8 cellular contexts compared by ENCODE assay signal in the genomic region with DNA sequence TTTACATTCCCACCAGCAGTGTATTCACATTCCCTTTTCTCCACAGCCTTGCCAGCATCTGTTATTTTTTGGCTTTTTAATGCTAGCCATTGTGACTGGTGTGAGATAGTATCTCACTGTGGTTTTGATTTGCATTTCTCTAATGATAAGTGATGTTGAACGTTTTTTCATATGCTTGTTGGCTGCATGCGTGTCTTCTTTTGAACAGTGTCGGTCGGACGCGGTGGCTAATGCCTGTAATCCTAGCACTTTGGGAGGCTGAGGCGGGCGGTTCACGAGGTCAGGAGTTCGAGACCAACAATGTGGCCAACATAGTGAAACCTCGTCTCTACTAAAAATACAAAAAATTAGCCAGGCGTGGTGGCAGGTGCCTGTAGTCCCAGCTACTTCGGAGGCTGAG.
DNase-seq lines count a peak whose midpoint lies in the region; ATAC-seq, FAIRE-seq and TF ChIP-seq lines count a peak whose summit lies in the region.
"Not testable (repeated sequence)": the region's sequence is repeated elsewhere in the genome, so short reads cannot be mapped to it uniquely, and the experiment has no call there.

No MANE protein-coding gene starts in this region.

- H3K36me3 Mint-ChIP-seq in stimulated activated memory B cell treated with anti-CD40 and anti-IgM and Interleukin-4, amounts not matched to agents 10 μg/mL and 1 μg/mL and 100 μg/mL, for 72 hours = not testable (repeated sequence)

- peak; percentile 75 for FAIRE-seq in GM18507 (lab: Jason Lieb, UNC)

- peak overlapping the region; percentile 21 for H3K4me3 Mint-ChIP-seq in stimulated activated memory B cell treated with anti-CD40 and anti-IgM and Interleukin-4, amounts not matched to agents 10 μg/mL and 1 μg/mL and 100 μg/mL, for 72 hours

- peak; percentile 66 for DNase-seq in GM12865 (ENCODE audit: low read depth)
- DNase-seq in GM18507 (ENCODE audit: extremely low spot score, insufficient read length, low read depth) = not testable (repeated sequence)
- peak; percentile 41 for DNase-seq in NCI-H526 treated with DMSO at 0.1 percent for 48 hours (lab: John Stamatoyannopoulos, UW)
- DNase-seq in astrocyte of the hippocampus (ENCODE audit: low read depth, low spot score) = peak; percentile 7

- H3K9me3 Mint-ChIP-seq in stimulated activated memory B cell treated with anti-CD40 and anti-IgM and Interleukin-4, amounts not matched to agents 10 μg/mL and 1 μg/mL and 100 μg/mL, for 72 hours = not testable (repeated sequence)

- H3K27ac Mint-ChIP-seq in stimulated activated memory B cell treated with anti-CD40 and anti-IgM and Interleukin-4, amounts not matched to agents 10 μg/mL and 1 μg/mL and 100 μg/mL, for 72 hours = not testable (repeated sequence)

- ATAC-seq in GM18907 (IDR thresholded peaks at IDR 0.05; ENCODE audit: unreplicated experiment) (peak; percentile 38), HG02678 (IDR thresholded peaks at IDR 0.05; ENCODE audit: unreplicated experiment) (peak; percentile 40), HG03432 (IDR thresholded peaks at IDR 0.05; ENCODE audit: unreplicated experiment) (peak; percentile 45)
- not testable (repeated sequence) for ATAC-seq in stimulated activated memory B cell treated with anti-CD40 and anti-IgM and Interleukin-4, amounts not matched to agents 10 μg/mL and 1 μg/mL and 100 μg/mL, for 72 hours

- H3K4me3 ChIP-seq in GM12865 (ENCODE audit: low read depth, low read length) = not testable (repeated sequence)

- peaks cover 23% of the 10 kb centered on the region for H3K4me1 Mint-ChIP-seq in stimulated activated memory B cell treated with anti-CD40 and anti-IgM and Interleukin-4, amounts not matched to agents 10 μg/mL and 1 μg/mL and 100 μg/mL, for 72 hours

- not testable (repeated sequence) for TF ChIP-seq CTCF in GM12865 (IDR thresholded peaks at IDR 0.05; ENCODE audit: insufficient read depth, low read depth, low read length, missing control alignments)

- H3K27me3 Mint-ChIP-seq in stimulated activated memory B cell treated with anti-CD40 and anti-IgM and Interleukin-4, amounts not matched to agents 10 μg/mL and 1 μg/mL and 100 μg/mL, for 72 hours = not testable (repeated sequence)
